ENCODE assay signal across 11 cellular contexts in the genomic region with DNA sequence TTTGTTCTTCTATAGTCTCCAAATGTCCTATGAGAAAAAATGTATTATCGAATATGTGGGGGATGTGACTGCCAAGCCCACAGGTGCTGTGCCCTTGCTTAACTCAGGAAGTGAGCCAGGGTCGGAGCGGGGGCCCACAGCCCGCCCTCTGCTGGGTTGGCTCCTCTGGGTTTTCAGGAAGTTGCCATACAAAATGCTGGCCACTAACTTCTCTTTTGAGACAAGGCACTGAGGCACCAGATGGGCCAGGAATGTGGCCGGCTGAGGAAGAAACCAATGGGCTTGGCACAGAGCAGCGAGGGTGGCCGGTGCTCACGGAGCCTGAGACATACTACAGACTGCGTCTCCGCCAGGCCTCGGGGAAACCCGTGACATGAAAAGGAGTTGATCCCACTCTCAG. TPM values are rescaled to one million over a fixed set of nuclear protein-coding genes. Genes with fewer than 3 reads are reported as not detected.
DNase-seq lines count a peak whose midpoint lies in the region; ATAC-seq, FAIRE-seq and TF ChIP-seq lines count a peak whose summit lies in the region.
"Had no signal": no experiment of that assay in that cellular context is flagged by ENCODE, and none has a peak within 500 bp of the region (broad histone marks: within the 10 kb centered on the region; RNA-seq: fewer than 3 reads in every experiment).

No MANE protein-coding gene starts in this region.

- no peak overlapping the region for H3K27ac Mint-ChIP-seq in activated naive CD4-positive, alpha-beta T cell treated with anti-CD3 and anti-CD28 coated beads for 36 hours

- TF ChIP-seq POLR2A in upper lobe of left lung (IDR thresholded peaks at IDR 0.05): peak in 1 of 4 donors; percentile 37

- no peak for FAIRE-seq in RCC 7860 (lab: Jason Lieb, UNC)
- FAIRE-seq: GM12878 had no signal

- H3K27me3 ChIP-seq in upper lobe of left lung: no peaks in the 10 kb centered on the region

- no peak for TF ChIP-seq EP300 in upper lobe of left lung (IDR thresholded peaks at IDR 0.05)

- H3K36me3 ChIP-seq in upper lobe of left lung: peaks cover 3 to 27% (median 16%) of the 10 kb centered on the region in 4 donors

- H3K36me3 Mint-ChIP-seq in activated naive CD4-positive, alpha-beta T cell treated with anti-CD3 and anti-CD28 coated beads for 36 hours (ENCODE audit: low read depth): peaks cover 17% of the 10 kb centered on the region

- H3K4me1 ChIP-seq in upper lobe of left lung: peaks cover 57 to 70% (median 60%) of the 10 kb centered on the region in 4 donors

- H3K27ac ChIP-seq in upper lobe of left lung: peak overlapping the region; percentile 42 to 79 (median 72)

- ATAC-seq in upper lobe of left lung (ENCODE audit: low FRiP score in 2 of 2): peak in 1 of 2 donors; percentile 74
- ATAC-seq in HG03520 (IDR thresholded peaks at IDR 0.05; ENCODE audit: unreplicated experiment): no peak
- ATAC-seq: GM12878 had no signal

- TF ChIP-seq CTCF in upper lobe of left lung (IDR thresholded peaks at IDR 0.05): no peak

- no peaks in the 10 kb centered on the region for H3K27me3 Mint-ChIP-seq in activated naive CD4-positive, alpha-beta T cell treated with anti-CD3 and anti-CD28 coated beads for 36 hours (ENCODE audit: low read depth)

- intact Hi-C loops in activated naive CD4-positive, alpha-beta T cell treated with anti-CD3 and anti-CD28 coated beads for 36 hours (cut with micrococcal nuclease): loop anchor here (5.0 kb wide), 1 partner anchor 117 kb away; a partner anchor contains a TSS

- CTCF ChIA-PET in activated naive CD4-positive, alpha-beta T cell treated with anti-CD3 and anti-CD28 coated beads for 36 hours (lab: Charles Lee): interaction anchor here (0.9 to 5.7 kb wide), 7 partner anchors 11 to 55 kb away, joined by 3 to 58 read pairs (median 4); no protein-coding TSS in a partner anchor

- no peak overlapping the region for H3K4me3 Mint-ChIP-seq in activated naive CD4-positive, alpha-beta T cell treated with anti-CD3 and anti-CD28 coated beads for 36 hours

- 48 to 59% methylated on average over 9 to 11 of the region's 12 CpGs for WGBS in upper lobe of left lung, 2 donors

- H3K4me3 ChIP-seq in upper lobe of left lung: no peak overlapping the region
- H3K4me3 ChIP-seq: GM12878 had no signal

- peak; percentile 28 for DNase-seq in activated naive CD4-positive, alpha-beta T cell treated with anti-CD3 and anti-CD28 coated beads for 36 hours
- no peak for DNase-seq in activated naive CD4-positive, alpha-beta T cell treated with anti-CD3 and anti-CD28 coated beads, Interleukin-2, amount 50 U/mL, for 16 hours
- DNase-seq in cerebellar nuclear complex (lab: John Stamatoyannopoulos, UW) (peak; percentile 82 to 85), midbrain (lab: John Stamatoyannopoulos, UW) (peak; percentile 66), upper lobe of left lung (peak; percentile 75 to 83), NCI-H1694 (lab: John Stamatoyannopoulos, UW) (no peak), RCC 7860 (ENCODE audit: low spot score) (no peak)
- DNase-seq: effector CD8-positive, alpha-beta T cell; GOT3 had no signal

- H3K9me3 Mint-ChIP-seq in activated naive CD4-positive, alpha-beta T cell treated with anti-CD3 and anti-CD28 coated beads for 36 hours: no peaks in the 10 kb centered on the region

- H3K9me3 ChIP-seq in upper lobe of left lung: no peaks in the 10 kb centered on the region

- H3K4me1 Mint-ChIP-seq in activated naive CD4-positive, alpha-beta T cell treated with anti-CD3 and anti-CD28 coated beads for 36 hours (ENCODE audit: low read depth): peaks cover 74% of the 10 kb centered on the region

RNA-seq across cellular contexts. Expression of a gene that starts 58.9 kb away (rescaled TPM):
- 10 to 100 TPM; 11.8 to 11.9 TPM for total RNA-seq in activated naive CD4-positive, alpha-beta T cell treated with anti-CD3 and anti-CD28 coated beads for 36 hours
- total RNA-seq in upper lobe of left lung: 10 to 100 TPM; 35.8 to 62.5 (median 47.8) TPM

Comparison
In these comparisons a context has a peak if more than half of its experiments do, and no peak if none do; other contexts are left out.
1. DNase-seq: peak in activated naive CD4-positive, alpha-beta T cell treated with anti-CD3 and anti-CD28 coated beads for 36 hours (single experiment), cerebellar nuclear complex (2 of 2), midbrain (single experiment) and upper lobe of left lung (2 of 2); none in activated naive CD4-positive, alpha-beta T cell treated with anti-CD3 and anti-CD28 coated beads, Interleukin-2, amount 50 U/mL, for 16 hours (single experiment), NCI-H1694 (single experiment) and RCC 7860 (single experiment).